Comparison of ENCODE assay signal across 18 cellular contexts in the genomic region with DNA sequence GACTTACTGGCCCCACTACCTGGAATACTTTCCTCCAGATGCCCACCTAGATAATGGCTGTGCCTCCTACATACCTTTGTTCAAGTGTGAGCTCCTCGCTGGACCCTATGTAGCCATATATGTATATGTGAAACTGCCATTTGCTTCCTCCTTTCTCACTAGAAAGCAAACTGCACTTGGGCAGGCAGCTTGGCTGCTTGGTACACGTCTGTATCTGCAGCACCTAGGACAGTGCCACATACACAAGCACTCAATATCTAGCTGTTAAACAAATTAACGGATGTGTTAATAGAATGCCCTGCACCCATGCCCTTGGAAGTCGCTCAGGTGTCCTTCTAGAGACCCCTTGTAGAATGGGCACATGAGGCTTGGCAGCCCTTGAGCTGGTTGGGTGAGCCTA.
"Had no signal": no experiment of that assay in that cellular context is flagged by ENCODE, and none has a peak within 500 bp of the region (broad histone marks: within the 10 kb centered on the region; RNA-seq: fewer than 3 reads in every experiment).

No MANE protein-coding gene starts in this region.

- H2AFZ ChIP-seq: hepatocyte had no signal

- H3K27ac ChIP-seq: colonic mucosa, hepatocyte, left ventricle myocardium inferior, lower lobe of right lung, neutrophil, psoas muscle, sigmoid colon, skin epidermis, stomach had no signal

- H3K9me3 ChIP-seq: colonic mucosa, left ventricle myocardium inferior, lower lobe of right lung, neutrophil, psoas muscle, sigmoid colon, stomach had no signal

- H3K4me2 ChIP-seq: hepatocyte had no signal

- H3K4me3 ChIP-seq: colonic mucosa, hepatocyte, left ventricle myocardium inferior, lower lobe of right lung, psoas muscle, sigmoid colon, skin epidermis, stomach had no signal

- DNase-seq: colonic mucosa; effector CD4-positive, alpha-beta T cell; kidney; left cardiac atrium; left ventricle myocardium inferior; lower lobe of right lung; mesendoderm; naive thymus-derived CD4-positive, alpha-beta T cell; nephron progenitor cell; psoas muscle; retina; sigmoid colon; stimulated activated CD4-positive, alpha-beta T cell treated with anti-CD3 and anti-CD28 coated beads, Interleukin-12 subunit alpha, Interleukin-12 subunit beta, amount 100 ng/mL, for 4 hours; stimulated activated naive CD4-positive, alpha-beta T cell; stomach had no signal

- H3K36me3 ChIP-seq: colonic mucosa, left ventricle myocardium inferior, lower lobe of right lung, neutrophil, sigmoid colon, stomach had no signal

- FAIRE-seq: kidney had no signal

- H3K4me1 ChIP-seq: colonic mucosa, left ventricle myocardium inferior, lower lobe of right lung, psoas muscle, sigmoid colon, stomach had no signal

- H3K79me2 ChIP-seq: hepatocyte had no signal

- H3K27me3 ChIP-seq: colonic mucosa, hepatocyte, neutrophil, sigmoid colon, stomach had no signal

- ATAC-seq: left cardiac atrium; lower lobe of right lung; naive thymus-derived CD4-positive, alpha-beta T cell; psoas muscle had no signal
